In genomic region chr10:50798297-50798696, GRCh38 we compare ENCODE assay signal across 31 cellular contexts.
"Had no signal": no experiment of that assay in that cellular context is flagged by ENCODE, and none has a peak within 500 bp of the region (broad histone marks: within the 10 kb centered on the region; RNA-seq: fewer than 3 reads in every experiment).

No MANE protein-coding gene starts in this region.

- H3K4me3 ChIP-seq: ascending aorta, breast epithelium, cardiac muscle cell, coronary artery, esophagus muscularis mucosa, gastrocnemius medialis, heart left ventricle had no signal

- H3K27ac ChIP-seq: ascending aorta, breast epithelium, cardiac muscle cell, coronary artery, esophagus muscularis mucosa, foreskin keratinocyte, gastrocnemius medialis, heart left ventricle, WERI-Rb-1 had no signal

- ATAC-seq: activated CD4-positive, alpha-beta T cell treated with anti-CD3 and anti-CD28 coated beads for 36 hours; activated CD8-positive, alpha-beta T cell treated with anti-CD3 and anti-CD28 coated beads, Interleukin-2, amount 10 ng/mL, durations not matched to agents 7 days and 5 days; activated naive CD4-positive, alpha-beta T cell treated with anti-CD3 and anti-CD28 coated beads, Interleukin-2, amount 50 U/mL, for 72 hours; activated T-cell treated with anti-CD3 and anti-CD28 coated beads, Interleukin-2, amount 50 U/mL, for 72 hours; effector memory CD8-positive, alpha-beta T cell; foreskin keratinocyte; gastrocnemius medialis; heart left ventricle; T-helper 17 cell had no signal

- H3K27me3 ChIP-seq: ascending aorta, breast epithelium, cardiac muscle cell, esophagus muscularis mucosa, gastrocnemius medialis had no signal

- H3K4me1 ChIP-seq: ascending aorta, breast epithelium, esophagus muscularis mucosa, foreskin keratinocyte, gastrocnemius medialis, heart left ventricle had no signal

- H3K9me3 ChIP-seq: ascending aorta, breast epithelium, esophagus muscularis mucosa, gastrocnemius medialis, heart left ventricle had no signal

- H3K36me3 ChIP-seq: ascending aorta, breast epithelium, cardiac muscle cell, esophagus muscularis mucosa, gastrocnemius medialis, heart left ventricle, WERI-Rb-1 had no signal

- DNase-seq: activated CD4-positive, alpha-beta memory T cell treated with anti-CD3 and anti-CD28 coated beads for 36 hours; activated CD4-positive, alpha-beta T cell treated with anti-CD3 and anti-CD28 coated beads for 36 hours; activated CD4-positive, alpha-beta T cell treated with anti-CD3 and anti-CD28 coated beads, Interleukin-2, amount 10 ng/mL, durations not matched to agents 24 days and 14 days; activated CD4-positive, CD25-positive, alpha-beta regulatory T cell; activated CD4-positive, CD25-positive, alpha-beta regulatory T cell treated with anti-CD3 and anti-CD28 coated beads, Interleukin-2, amount 50 U/mL, for 72 hours; activated CD8-positive, alpha-beta memory T cell treated with anti-CD3 and anti-CD28 coated beads, Interleukin-2, amount 50 U/mL, for 48 hours; activated CD8-positive, alpha-beta T cell treated with anti-CD3 and anti-CD28 coated beads, Interleukin-2, amount 10 ng/mL, durations not matched to agents 7 days and 5 days; activated gamma-delta T cell; activated naive CD4-positive, alpha-beta T cell; activated naive CD4-positive, alpha-beta T cell treated with anti-CD3 and anti-CD28 coated beads, Interleukin-2, amount 10 ng/mL, durations not matched to agents 7 days and 5 days; activated naive CD8-positive, alpha-beta T cell treated with anti-CD3 and anti-CD28 coated beads, Interleukin-2, amount 10 ng/mL, durations not matched to agents 7 days and 5 days; activated T-cell treated with anti-CD3 and anti-CD28 coated beads for 4 hours; activated T-cell treated with anti-CD3 and anti-CD28 coated beads, Interleukin-2, amount 50 U/mL, for 24 hours; activated T-cell treated with anti-CD3 and anti-CD28 coated beads, Interleukin-2, amount 50 U/mL, for 72 hours; dermis blood vessel endothelial cell; effector CD4-positive, alpha-beta T cell; effector memory CD8-positive, alpha-beta T cell; erythroblast; foreskin keratinocyte; gastrocnemius medialis; glutamatergic neuron; heart left ventricle; T-helper 17 cell; T1000; WERI-Rb-1 had no signal
